Comparison of ENCODE assay signal across 28 cellular contexts in genomic region chr3:172373912-172374311, GRCh38.
"Had no signal": no experiment of that assay in that cellular context is flagged by ENCODE, and none has a peak within 500 bp of the region (broad histone marks: within the 10 kb centered on the region; RNA-seq: fewer than 3 reads in every experiment).

No MANE protein-coding gene starts in this region.

- H3K9me3 ChIP-seq: left lung, lower lobe of right lung, pancreas, prostate gland, sigmoid colon, tibial nerve, uterus had no signal

- ATAC-seq: left colon; left lung; lower lobe of right lung; naive thymus-derived CD8-positive, alpha-beta T cell; pancreas; right cardiac atrium; stimulated activated memory B cell treated with anti-CD40 and anti-IgM and Interleukin-4, amounts not matched to agents 10 μg/mL and 1 μg/mL and 100 μg/mL, for 72 hours; stimulated activated naive CD8-positive, alpha-beta T cell treated with anti-CD3 and anti-CD28 coated beads, Interleukin-15, amount 100 ng/mL, for 72 hours had no signal

- H3K27me3 ChIP-seq: left lung, pancreas, sigmoid colon, tibial nerve, uterus had no signal

- H3K9me3 Mint-ChIP-seq: type B pancreatic cell had no signal

- H3K4me3 Mint-ChIP-seq: naive thymus-derived CD8-positive, alpha-beta T cell; neural crest cell; stimulated activated memory B cell treated with anti-CD40 and anti-IgM and Interleukin-4, amounts not matched to agents 10 μg/mL and 1 μg/mL and 100 μg/mL, for 72 hours; stimulated activated naive CD8-positive, alpha-beta T cell treated with anti-CD3 and anti-CD28 coated beads, Interleukin-15, amount 100 ng/mL, for 72 hours; type B pancreatic cell had no signal

- H3K4me1 ChIP-seq: left lung, lower lobe of right lung, prostate gland, tibial nerve, uterus had no signal

- H3K27ac Mint-ChIP-seq: naive thymus-derived CD8-positive, alpha-beta T cell; stimulated activated memory B cell treated with anti-CD40 and anti-IgM and Interleukin-4, amounts not matched to agents 10 μg/mL and 1 μg/mL and 100 μg/mL, for 72 hours; type B pancreatic cell had no signal

- DNase-seq: hippocampal formation; kidney; left colon; left lung; lower lobe of right lung; mammary epithelial cell; mesenchymal stem cell; naive thymus-derived CD8-positive, alpha-beta T cell; nucleus accumbens; pancreas; posterior cingulate gyrus; retina; right cardiac atrium; sigmoid colon; small intestine; stimulated activated CD4-positive, alpha-beta T cell treated with anti-CD3 and anti-CD28 coated beads, Interleukin-1b, Interleukin-23, amount 100 ng/mL, for 48 hours; stimulated activated CD4-positive, alpha-beta T cell treated with anti-CD3 and anti-CD28 coated beads, Interleukin-2, amount 100 ng/mL, for 48 hours; stimulated activated CD4-positive, alpha-beta T cell treated with anti-CD3 and anti-CD28 coated beads, Interleukin-4, amount 100 ng/mL, for 4 hours; stimulated activated CD8-positive, alpha-beta memory T cell treated with anti-CD3 and anti-CD28 coated beads, Interleukin-4, amount 100 ng/mL, for 48 hours; stimulated activated naive CD4-positive, alpha-beta T cell treated with Interleukin-2 at 50 U/mL for 16 hours; stimulated activated naive CD8-positive, alpha-beta T cell treated with anti-CD3 and anti-CD28 coated beads, Interleukin-15, amount 100 ng/mL, for 72 hours; substantia nigra; uterus had no signal

- H3K27me3 Mint-ChIP-seq: naive thymus-derived CD8-positive, alpha-beta T cell; stimulated activated memory B cell treated with anti-CD40 and anti-IgM and Interleukin-4, amounts not matched to agents 10 μg/mL and 1 μg/mL and 100 μg/mL, for 72 hours; stimulated activated naive CD8-positive, alpha-beta T cell treated with anti-CD3 and anti-CD28 coated beads, Interleukin-15, amount 100 ng/mL, for 72 hours; type B pancreatic cell had no signal

- H3K27ac ChIP-seq: left lung, lower lobe of right lung, pancreas, prostate gland, sigmoid colon, tibial nerve, uterus had no signal

- H3K36me3 ChIP-seq: uterus had no signal

- FAIRE-seq: kidney, pancreas, small intestine had no signal

- H3K4me1 Mint-ChIP-seq: naive thymus-derived CD8-positive, alpha-beta T cell; neural crest cell; stimulated activated memory B cell treated with anti-CD40 and anti-IgM and Interleukin-4, amounts not matched to agents 10 μg/mL and 1 μg/mL and 100 μg/mL, for 72 hours; stimulated activated naive CD8-positive, alpha-beta T cell treated with anti-CD3 and anti-CD28 coated beads, Interleukin-15, amount 100 ng/mL, for 72 hours had no signal

- H3K4me3 ChIP-seq: left lung, lower lobe of right lung, pancreas, prostate gland, sigmoid colon, tibial nerve, uterus had no signal
